Comparison of ENCODE assay signal across 22 cellular contexts in the genomic region with DNA sequence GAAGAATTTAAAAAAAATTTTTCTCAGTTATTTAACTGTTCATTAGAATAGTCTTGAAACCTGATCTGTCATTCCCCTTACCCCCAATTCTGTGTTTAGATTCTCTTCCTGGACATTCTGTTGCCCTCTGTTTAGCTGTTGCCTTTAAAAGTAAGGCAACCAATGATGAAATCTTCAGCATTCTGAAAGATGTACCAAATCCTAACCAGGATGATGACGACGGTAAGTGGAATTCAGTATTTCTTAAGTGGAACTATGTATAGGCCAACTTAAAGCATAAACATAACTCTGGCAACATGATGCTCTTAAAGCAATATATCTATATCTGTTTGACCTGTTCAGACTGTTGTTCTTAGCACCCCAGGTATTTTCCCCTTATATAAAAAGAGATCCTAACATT.
"Had no signal": no experiment of that assay in that cellular context is flagged by ENCODE, and none has a peak within 500 bp of the region (broad histone marks: within the 10 kb centered on the region; RNA-seq: fewer than 3 reads in every experiment).

No MANE protein-coding gene starts in this region.

- H3K4me1 ChIP-seq: lower lobe of right lung, prostate gland, tibial nerve, uterus had no signal

- H3K9me3 ChIP-seq: lower lobe of right lung, prostate gland, tibial nerve, uterus had no signal

- H3K27ac ChIP-seq: brain microvascular endothelial cell, lower lobe of right lung, prostate gland, uterus had no signal

- ATAC-seq: activated CD8-positive, alpha-beta memory T cell treated with anti-CD3 and anti-CD28 coated beads, Interleukin-2, amount 10 ng/mL, durations not matched to agents 7 days and 5 days; lower lobe of right lung; naive thymus-derived CD4-positive, alpha-beta T cell had no signal

- H3K27me3 ChIP-seq: brain microvascular endothelial cell, tibial nerve, uterus had no signal

- DNase-seq: activated CD4-positive, alpha-beta T cell treated with anti-CD3 and anti-CD28 coated beads, Interleukin-2, amount 50 U/mL, for 48 hours; activated CD4-positive, CD25-positive, alpha-beta regulatory T cell treated with anti-CD3 and anti-CD28 coated beads, Interleukin-2, amount 50 U/mL, for 72 hours; activated CD8-positive, alpha-beta memory T cell treated with anti-CD3 and anti-CD28 coated beads, Interleukin-2, amount 10 ng/mL, durations not matched to agents 7 days and 5 days; activated naive CD4-positive, alpha-beta T cell treated with anti-CD3 and anti-CD28 coated beads, Interleukin-2, amount 50 U/mL, for 16 hours; activated T-cell treated with anti-CD3 and anti-CD28 coated beads, Interleukin-2, amount 50 U/mL, for 24 hours; brain microvascular endothelial cell; effector memory CD4-positive, alpha-beta T cell; left colon; lower lobe of right lung; naive thymus-derived CD4-positive, alpha-beta T cell; occipital lobe; right cardiac atrium; stimulated activated CD4-positive, alpha-beta T cell treated with anti-CD3 and anti-CD28 coated beads, Interleukin-15, amount 100 ng/mL, for 24 hours; stimulated activated CD4-positive, alpha-beta T cell treated with anti-CD3 and anti-CD28 coated beads, Interleukin-4, amount 100 ng/mL, for 1 hour; stimulated activated naive CD4-positive, alpha-beta T cell treated with Interleukin-2 at 50 U/mL for 16 hours; substantia nigra; SW 1271; T-helper 9 cell; uterus had no signal

- H3K36me3 ChIP-seq: prostate gland, uterus had no signal

- H3K4me3 ChIP-seq: lower lobe of right lung, prostate gland, skin epidermis, tibial nerve, uterus had no signal
